20 cellular contexts compared by ENCODE assay signal in the genomic region with DNA sequence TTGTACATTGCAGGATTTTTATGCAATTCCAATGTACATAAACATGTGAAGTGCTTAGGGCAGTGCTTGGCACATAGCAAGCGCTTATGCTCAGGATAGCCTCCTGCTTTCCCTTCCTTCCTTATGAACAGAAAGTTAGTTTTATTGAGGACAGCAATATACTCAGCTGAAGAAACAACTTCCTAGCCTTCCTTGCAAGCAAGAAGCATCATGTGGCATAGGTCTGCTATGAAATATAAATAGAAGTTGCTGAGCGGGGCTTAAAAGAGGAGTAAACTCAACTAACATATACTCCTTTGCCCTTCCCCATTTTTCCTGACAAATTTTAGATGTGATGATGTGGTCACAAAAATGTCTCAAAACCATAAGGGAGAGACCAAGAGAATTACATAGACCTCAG.
A peak's percentile ranks its signal among the peaks of the same experiment; 100 is the strongest.
DNase-seq lines count a peak whose midpoint lies in the region; ATAC-seq and TF ChIP-seq lines count a peak whose summit lies in the region.
"Had no signal": no experiment of that assay in that cellular context is flagged by ENCODE, and none has a peak within 500 bp of the region (broad histone marks: within the 10 kb centered on the region; RNA-seq: fewer than 3 reads in every experiment).

No MANE protein-coding gene starts in this region.

- peak in 1 of 2 donors; percentile 51 for ATAC-seq in gastrocnemius medialis
- ATAC-seq: Panc1 had no signal

- H3K4me1 Mint-ChIP-seq in Caco-2 (ENCODE audit: low read depth, unreplicated experiment), result peaks cover 46% of the 10 kb centered on the region
- H3K4me1 Mint-ChIP-seq in mesothelial cell of epicardium, result peaks cover 33% of the 10 kb centered on the region

- TF ChIP-seq CTCF in Caco-2 (IDR thresholded peaks at IDR 0.05; ENCODE audit: insufficient read depth in 1 of 2, low read depth in 1 of 2, low read length in 1 of 2, severe bottlenecking in 1 of 2, unreplicated experiment in 1 of 2) (no peak), VCaP (conservative IDR thresholded peaks at IDR 0.05) (no peak), mesothelial cell of epicardium (IDR thresholded peaks at IDR 0.05; ENCODE audit: unreplicated experiment) (no peak), gastrocnemius medialis (IDR thresholded peaks at IDR 0.05 in 4 of 5, conservative IDR thresholded peaks at IDR 0.05 in 1 of 5) (no peak)

- H3K27ac ChIP-seq in VCaP (peak overlapping the region; percentile 54), gastrocnemius medialis (peak overlapping the region; percentile 19 to 82 (median 62))
- H3K27ac ChIP-seq: BLaER1, GM23248, RWPE1 had no signal

- H3K9me3 Mint-ChIP-seq in Caco-2 (ENCODE audit: unreplicated experiment), result peaks cover 9% of the 10 kb centered on the region
- peaks cover 16% of the 10 kb centered on the region for H3K9me3 Mint-ChIP-seq in mesothelial cell of epicardium

- in situ Hi-C loops in gastrocnemius medialis (cut with MboI; ENCODE audit: low sequenced_read_pairs in 4 of 4), result loop anchor here in 1 of 4 donors (25.0 kb wide), 1 partner anchor 112 kb away; no protein-coding TSS in a partner anchor

- CTCF ChIA-PET in Caco-2 (lab: Charles Lee), result interaction anchor here (1.0 kb wide), 1 partner anchor 67 kb away, joined by 3 read pairs; no protein-coding TSS in a partner anchor

- H3K27me3 ChIP-seq in Caco-2 (replicated peaks; ENCODE audit: control insufficient read depth, insufficient read depth, low read length), result no peaks in the 10 kb centered on the region
- no peaks in the 10 kb centered on the region for H3K27me3 ChIP-seq in gastrocnemius medialis
- H3K27me3 ChIP-seq: BLaER1 had no signal

- H3K4me3 ChIP-seq in Caco-2 (ENCODE audit: low read depth, low read length) (no peak overlapping the region), gastrocnemius medialis (no peak overlapping the region)
- H3K4me3 ChIP-seq: BLaER1, GM23248 had no signal

- BruUV-seq in Caco-2 (replicated peaks; lab: Mats Ljungman, UMichigan), result no TSS peak

- POLR2A ChIA-PET in Caco-2 (lab: Charles Lee), result no interaction called here

- H3K27ac Mint-ChIP-seq in Caco-2 (ENCODE audit: unreplicated experiment) (peak overlapping the region; percentile 54), mesothelial cell of epicardium (peak overlapping the region; percentile 92)

- DNase-seq in Caco-2 (no peak), mesothelial cell of epicardium (ENCODE audit: low spot score in 2 of 2, unreplicated experiment in 2 of 2) (no peak), gastrocnemius medialis (no peak), NCI-H526 (lab: John Stamatoyannopoulos, UW) (no peak), amniotic stem cell (lab: John Stamatoyannopoulos, UW) (no peak), DMS53 treated with DMSO at 0.1 percent for 48 hours (lab: John Stamatoyannopoulos, UW; ENCODE audit: unreplicated experiment) (no peak)
- DNase-seq: CD4-positive, CD25-positive, alpha-beta regulatory T cell; DMS53; GM23248; H7; KG1; MM.1S; NCI-H2029 treated with DMSO at 0.1 percent for 48 hours; NCI-H2227 treated with DMSO at 0.1 percent for 48 hours; NCI-H69; SHP77 treated with DMSO at 0.1 percent for 48 hours had no signal

- H3K27me3 Mint-ChIP-seq in Caco-2 (ENCODE audit: insufficient read depth, unreplicated experiment) (no peaks in the 10 kb centered on the region), mesothelial cell of epicardium (ENCODE audit: low read depth) (no peaks in the 10 kb centered on the region)
- H3K27me3 Mint-ChIP-seq: CD4-positive, CD25-positive, alpha-beta regulatory T cell had no signal

- H3K9me3 ChIP-seq in Caco-2 (no peaks in the 10 kb centered on the region), gastrocnemius medialis (no peaks in the 10 kb centered on the region)

- no peaks in the 10 kb centered on the region for H3K36me3 ChIP-seq in Caco-2 (ENCODE audit: control insufficient read depth, insufficient read depth, low read length)
- H3K36me3 ChIP-seq in gastrocnemius medialis, result no peaks in the 10 kb centered on the region

- intact Hi-C loops in Caco-2 (cut with micrococcal nuclease; ENCODE audit: unreplicated experiment), result loop anchor here (10.0 kb wide), 2 partner anchors 610 to 770 kb away; no protein-coding TSS in a partner anchor
- intact Hi-C loops in gastrocnemius medialis (cut with DNase I; ENCODE audit: low total_unique reads), result no loop called here

- H3K4me1 ChIP-seq in Caco-2, result peaks cover 70% of the 10 kb centered on the region
- peaks cover 23% of the 10 kb centered on the region in 2 donors for H3K4me1 ChIP-seq in gastrocnemius medialis

- no peak for TF ChIP-seq POLR2A in gastrocnemius medialis (IDR thresholded peaks at IDR 0.05)

- H3K36me3 Mint-ChIP-seq in Caco-2 (ENCODE audit: insufficient read depth, unreplicated experiment), result peaks cover 12% of the 10 kb centered on the region
- peaks cover 13% of the 10 kb centered on the region for H3K36me3 Mint-ChIP-seq in mesothelial cell of epicardium

- H3K4me3 Mint-ChIP-seq in Caco-2 (ENCODE audit: unreplicated experiment), result peak overlapping the region; percentile 38
- no peak overlapping the region for H3K4me3 Mint-ChIP-seq in mesothelial cell of epicardium
- H3K4me3 Mint-ChIP-seq: CD4-positive, CD25-positive, alpha-beta regulatory T cell had no signal
